40 cellular contexts compared by ENCODE assay signal in genomic region chr9:90511711-90512110, GRCh38.
"Had no signal": no experiment of that assay in that cellular context is flagged by ENCODE, and none has a peak within 500 bp of the region (broad histone marks: within the 10 kb centered on the region; RNA-seq: fewer than 3 reads in every experiment).

No MANE protein-coding gene starts in this region.

- H3K9me3 Mint-ChIP-seq: activated naive CD4-positive, alpha-beta T cell treated with anti-CD3 and anti-CD28 coated beads for 36 hours; activated naive CD4-positive, alpha-beta T cell treated with anti-CD3 and anti-CD28 coated beads, Interleukin-2, amount 10 ng/mL, durations not matched to agents 7 days and 5 days; activated naive CD4-positive, alpha-beta T cell treated with anti-CD3 and anti-CD28 coated beads, Interleukin-2, amount 50 U/mL, for 24 hours; activated naive CD4-positive, alpha-beta T cell treated with anti-CD3 and anti-CD28 coated beads, Interleukin-2, amount 50 U/mL, for 72 hours; activated naive CD8-positive, alpha-beta T cell treated with anti-CD3 and anti-CD28 coated beads for 36 hours; activated naive CD8-positive, alpha-beta T cell treated with anti-CD3 and anti-CD28 coated beads, Interleukin-2, amount 10 ng/mL, durations not matched to agents 7 days and 5 days; activated naive CD8-positive, alpha-beta T cell treated with anti-CD3 and anti-CD28 coated beads, Interleukin-2, amount 50 U/mL, for 24 hours; activated T-cell treated with anti-CD3 and anti-CD28 coated beads, Interleukin-2, amount 50 U/mL, for 24 hours; activated T-cell treated with anti-CD3 and anti-CD28 coated beads, Interleukin-2, amount 50 U/mL, for 4 hours; activated T-cell treated with anti-CD3 and anti-CD28 coated beads, Interleukin-2, amount 50 U/mL, for 72 hours; activated T-helper 1 cell treated with anti-CD3 and anti-CD28 coated beads, Interleukin-12 subunit alpha, Interleukin-12 subunit beta, Interleukin-2, Interleukin-4 antibody, amounts not matched to agents 30 ng/mL and 10 ng/mL and 1 ng/mL, durations not matched to agents 14 hours and 24 hours and 36 hours; activated T-helper 2 cell treated with anti-CD3 and anti-CD28 coated beads, Interferon-gamma antibody, Interleukin-2, Interleukin-4, amounts not matched to agents 10 μg/mL and 5 μg/mL and 100 μg/mL, durations not matched to agents 14 hours and 24 hours and 36 hours; central memory CD8-positive, alpha-beta T cell had no signal

- H3K27ac ChIP-seq: adrenal gland, ascending aorta, body of pancreas, brain microvascular endothelial cell, breast epithelium, cardiac muscle cell had no signal

- H3K27me3 Mint-ChIP-seq: activated naive CD4-positive, alpha-beta T cell treated with anti-CD3 and anti-CD28 coated beads, Interleukin-2, amount 10 ng/mL, durations not matched to agents 7 days and 5 days; brain had no signal

- H3K9me3 ChIP-seq: adrenal gland, ascending aorta, body of pancreas, breast epithelium had no signal

- H3K27me3 ChIP-seq: adrenal gland, ascending aorta, body of pancreas, brain microvascular endothelial cell, breast epithelium, cardiac muscle cell had no signal

- DNase-seq: activated effector memory CD4-positive, alpha-beta T cell treated with anti-CD3 and anti-CD28 coated beads, Interleukin-2, amount 50 U/mL, for 16 hours; activated effector memory CD4-positive, alpha-beta T cell treated with Interleukin-2 at 50 U/mL for 16 hours; activated gamma-delta T cell; activated gamma-delta T cell treated with Interleukin-2 at 50 U/mL for 16 hours; activated naive CD4-positive, alpha-beta T cell; activated naive CD4-positive, alpha-beta T cell treated with anti-CD3 and anti-CD28 coated beads for 36 hours; activated naive CD4-positive, alpha-beta T cell treated with anti-CD3 and anti-CD28 coated beads, Interleukin-2, amount 10 ng/mL, durations not matched to agents 7 days and 5 days; activated naive CD4-positive, alpha-beta T cell treated with anti-CD3 and anti-CD28 coated beads, Interleukin-2, amount 50 U/mL, for 16 hours; activated naive CD4-positive, alpha-beta T cell treated with Interleukin-2 at 50 U/mL for 16 hours; activated naive CD8-positive, alpha-beta T cell treated with anti-CD3 and anti-CD28 coated beads for 36 hours; activated naive CD8-positive, alpha-beta T cell treated with anti-CD3 and anti-CD28 coated beads, Interleukin-2, amount 10 ng/mL, durations not matched to agents 7 days and 5 days; activated naive CD8-positive, alpha-beta T cell treated with anti-CD3 and anti-CD28 coated beads, Interleukin-2, amount 50 U/mL, for 24 hours; activated T-cell treated with anti-CD3 and anti-CD28 coated beads, Interleukin-2, amount 50 U/mL, for 1 hour; activated T-cell treated with anti-CD3 and anti-CD28 coated beads, Interleukin-2, amount 50 U/mL, for 24 hours; activated T-cell treated with anti-CD3 and anti-CD28 coated beads, Interleukin-2, amount 50 U/mL, for 4 hours; activated T-cell treated with anti-CD3 and anti-CD28 coated beads, Interleukin-2, amount 50 U/mL, for 48 hours; activated T-cell treated with anti-CD3 and anti-CD28 coated beads, Interleukin-2, amount 50 U/mL, for 72 hours; adrenal gland; amniotic stem cell; amygdala; anterior cingulate cortex; aorta; body of pancreas; brain microvascular endothelial cell; caudate nucleus; central memory CD4-positive, alpha-beta T cell; cerebellar nuclear complex had no signal

- ATAC-seq: activated naive CD4-positive, alpha-beta T cell treated with anti-CD3 and anti-CD28 coated beads, Interleukin-2, amount 50 U/mL, for 72 hours; activated naive CD8-positive, alpha-beta T cell treated with anti-CD3 and anti-CD28 coated beads, Interleukin-2, amount 50 U/mL, for 24 hours; activated T-cell treated with anti-CD3 and anti-CD28 coated beads, Interleukin-2, amount 50 U/mL, for 4 hours; activated T-cell treated with anti-CD3 and anti-CD28 coated beads, Interleukin-2, amount 50 U/mL, for 72 hours; activated T-helper 17 cell treated with anti-CD3 and anti-CD28 coated beads, Interleukin-2, amount 50 U/mL, for 72 hours; body of pancreas had no signal

- H3K4me3 ChIP-seq: adrenal gland, ascending aorta, body of pancreas, breast epithelium, cardiac muscle cell had no signal

- FAIRE-seq: astrocyte, bronchial epithelial cell had no signal

- H3K4me3 Mint-ChIP-seq: activated naive CD4-positive, alpha-beta T cell treated with anti-CD3 and anti-CD28 coated beads for 36 hours; activated naive CD4-positive, alpha-beta T cell treated with anti-CD3 and anti-CD28 coated beads, Interleukin-2, amount 10 ng/mL, durations not matched to agents 7 days and 5 days; activated naive CD4-positive, alpha-beta T cell treated with anti-CD3 and anti-CD28 coated beads, Interleukin-2, amount 50 U/mL, for 24 hours; activated naive CD8-positive, alpha-beta T cell; activated naive CD8-positive, alpha-beta T cell treated with anti-CD3 and anti-CD28 coated beads for 36 hours; activated naive CD8-positive, alpha-beta T cell treated with anti-CD3 and anti-CD28 coated beads, Interleukin-2, amount 10 ng/mL, durations not matched to agents 7 days and 5 days; activated naive CD8-positive, alpha-beta T cell treated with anti-CD3 and anti-CD28 coated beads, Interleukin-2, amount 50 U/mL, for 24 hours; activated T-cell treated with anti-CD3 and anti-CD28 coated beads, Interleukin-2, amount 50 U/mL, for 24 hours; activated T-cell treated with anti-CD3 and anti-CD28 coated beads, Interleukin-2, amount 50 U/mL, for 4 hours; activated T-cell treated with anti-CD3 and anti-CD28 coated beads, Interleukin-2, amount 50 U/mL, for 72 hours; activated T-helper 1 cell treated with anti-CD3 and anti-CD28 coated beads, Interleukin-12 subunit alpha, Interleukin-12 subunit beta, Interleukin-2, Interleukin-4 antibody, amounts not matched to agents 30 ng/mL and 10 ng/mL and 1 ng/mL, durations not matched to agents 14 hours and 24 hours and 36 hours; activated T-helper 17 cell treated with anti-CD3 and anti-CD28 coated beads, Interleukin-2, amount 50 U/mL, for 72 hours; brain; central memory CD8-positive, alpha-beta T cell had no signal

- H3K36me3 ChIP-seq: adrenal gland, ascending aorta, brain microvascular endothelial cell, breast epithelium, cardiac muscle cell had no signal

- H3K36me3 Mint-ChIP-seq: activated naive CD4-positive, alpha-beta T cell treated with anti-CD3 and anti-CD28 coated beads, Interleukin-2, amount 10 ng/mL, durations not matched to agents 7 days and 5 days; activated naive CD4-positive, alpha-beta T cell treated with anti-CD3 and anti-CD28 coated beads, Interleukin-2, amount 50 U/mL, for 24 hours; activated naive CD4-positive, alpha-beta T cell treated with anti-CD3 and anti-CD28 coated beads, Interleukin-2, amount 50 U/mL, for 72 hours; activated naive CD8-positive, alpha-beta T cell; activated naive CD8-positive, alpha-beta T cell treated with anti-CD3 and anti-CD28 coated beads for 36 hours; activated naive CD8-positive, alpha-beta T cell treated with anti-CD3 and anti-CD28 coated beads, Interleukin-2, amount 10 ng/mL, durations not matched to agents 7 days and 5 days; brain had no signal

- H3K4me1 Mint-ChIP-seq: activated naive CD4-positive, alpha-beta T cell treated with anti-CD3 and anti-CD28 coated beads, Interleukin-2, amount 10 ng/mL, durations not matched to agents 7 days and 5 days; activated naive CD4-positive, alpha-beta T cell treated with anti-CD3 and anti-CD28 coated beads, Interleukin-2, amount 50 U/mL, for 24 hours; activated naive CD8-positive, alpha-beta T cell treated with anti-CD3 and anti-CD28 coated beads, Interleukin-2, amount 10 ng/mL, durations not matched to agents 7 days and 5 days; activated naive CD8-positive, alpha-beta T cell treated with anti-CD3 and anti-CD28 coated beads, Interleukin-2, amount 50 U/mL, for 24 hours; brain; central memory CD8-positive, alpha-beta T cell had no signal

- H3K27ac Mint-ChIP-seq: activated naive CD4-positive, alpha-beta T cell treated with anti-CD3 and anti-CD28 coated beads for 36 hours; activated naive CD4-positive, alpha-beta T cell treated with anti-CD3 and anti-CD28 coated beads, Interleukin-2, amount 10 ng/mL, durations not matched to agents 7 days and 5 days; activated naive CD4-positive, alpha-beta T cell treated with anti-CD3 and anti-CD28 coated beads, Interleukin-2, amount 50 U/mL, for 24 hours; activated naive CD4-positive, alpha-beta T cell treated with anti-CD3 and anti-CD28 coated beads, Interleukin-2, amount 50 U/mL, for 72 hours; activated naive CD8-positive, alpha-beta T cell; activated naive CD8-positive, alpha-beta T cell treated with anti-CD3 and anti-CD28 coated beads for 36 hours; activated naive CD8-positive, alpha-beta T cell treated with anti-CD3 and anti-CD28 coated beads, Interleukin-2, amount 10 ng/mL, durations not matched to agents 7 days and 5 days; activated naive CD8-positive, alpha-beta T cell treated with anti-CD3 and anti-CD28 coated beads, Interleukin-2, amount 50 U/mL, for 24 hours; activated T-cell treated with anti-CD3 and anti-CD28 coated beads, Interleukin-2, amount 50 U/mL, for 24 hours; activated T-cell treated with anti-CD3 and anti-CD28 coated beads, Interleukin-2, amount 50 U/mL, for 72 hours; activated T-helper 1 cell treated with anti-CD3 and anti-CD28 coated beads, Interleukin-12 subunit alpha, Interleukin-12 subunit beta, Interleukin-2, Interleukin-4 antibody, amounts not matched to agents 30 ng/mL and 10 ng/mL and 1 ng/mL, durations not matched to agents 14 hours and 24 hours and 36 hours; activated T-helper 17 cell treated with anti-CD3 and anti-CD28 coated beads, Interleukin-2, amount 50 U/mL, for 72 hours; activated T-helper 2 cell treated with anti-CD3 and anti-CD28 coated beads, Interferon-gamma antibody, Interleukin-2, Interleukin-4, amounts not matched to agents 10 μg/mL and 5 μg/mL and 100 μg/mL, durations not matched to agents 14 hours and 24 hours and 36 hours; brain had no signal

- H3K4me1 ChIP-seq: adrenal gland, ascending aorta, body of pancreas, breast epithelium had no signal
